In the genomic region with DNA sequence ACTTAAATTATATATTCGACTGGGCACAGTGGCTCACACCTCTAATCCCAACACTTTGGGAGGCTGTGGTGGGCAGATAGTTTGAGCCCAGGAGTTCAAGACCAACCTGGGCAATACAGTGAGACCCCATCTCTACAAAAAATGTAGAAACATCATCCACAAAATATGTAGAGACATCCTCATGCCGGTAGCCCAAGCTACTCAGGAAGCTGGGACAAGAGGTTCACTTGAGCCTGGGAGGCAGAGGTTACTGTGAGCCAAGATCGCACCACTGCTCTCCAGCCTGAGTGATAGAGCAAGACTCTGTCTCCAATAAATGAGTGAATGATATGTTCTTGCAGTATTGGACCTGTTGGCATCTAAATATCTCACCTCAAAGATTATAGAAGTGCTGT, we compare ENCODE assay signal across 12 cellular contexts. TPM values are rescaled to one million over a fixed set of nuclear protein-coding genes. Genes with fewer than 3 reads are reported as not detected.
A peak's percentile ranks its signal among the peaks of the same experiment; 100 is the strongest.
DNase-seq lines count a peak whose midpoint lies in the region; ATAC-seq, FAIRE-seq and TF ChIP-seq lines count a peak whose summit lies in the region.
"Had no signal": no experiment of that assay in that cellular context is flagged by ENCODE, and none has a peak within 500 bp of the region (broad histone marks: within the 10 kb centered on the region; RNA-seq: fewer than 3 reads in every experiment).

No MANE protein-coding gene starts in this region.

- dilution Hi-C loops in mammary epithelial cell (cut with HindIII; ENCODE audit: low sequenced_read_pairs) = no loop called here

- H4K20me1 ChIP-seq in HCT116 (ENCODE audit: insufficient read depth) = no peaks in the 10 kb centered on the region
- H4K20me1 ChIP-seq in mammary epithelial cell (ENCODE audit: insufficient read depth, low read length) = no peaks in the 10 kb centered on the region

- BruUV-seq in HCT116 (replicated peaks; lab: Mats Ljungman, UMichigan) (no TSS peak), mammary epithelial cell (replicated peaks; lab: Mats Ljungman, UMichigan) (no TSS peak)

- RAD21 ChIA-PET in HCT116 (lab: Charles Lee; ENCODE audit: low non-redundant PET in 1 of 2, low total read pairs in 2 of 2, uncharacterized antibody in 2 of 2, unreplicated experiment in 2 of 2) = no interaction called here

- in situ Hi-C loops in mammary epithelial cell (cut with MboI; ENCODE audit: low sequenced_read_pairs in 2 of 2) = no loop called here

- no peaks in the 10 kb centered on the region for H3K36me3 Mint-ChIP-seq in nephron progenitor cell (ENCODE audit: low read depth)

- H3K27ac ChIP-seq in HCT116 (ENCODE audit: low read depth, low read length) (peak overlapping the region; percentile 40; the same call in 1 of the 2 replicates), mammary epithelial cell (ENCODE audit: insufficient read depth, low read depth, low read length) (peak overlapping the region; percentile 66), right lobe of liver (peak overlapping the region; percentile 19 to 77 (median 45)), subcutaneous abdominal adipose tissue (ENCODE audit: low read depth, low read length) (peak overlapping the region; percentile 90)
- H3K27ac ChIP-seq: SK-N-MC had no signal

- POLR2A ChIA-PET in HCT116 (lab: Charles Lee) = no interaction called here

- H3K9me2 ChIP-seq in HCT116 (ENCODE audit: insufficient read depth) = no peaks in the 10 kb centered on the region

- peaks cover 19% of the 10 kb centered on the region for H3K27me3 Mint-ChIP-seq in nephron progenitor cell (ENCODE audit: low read depth, poor library complexity)

- TF ChIP-seq RAD21 in HCT116 (IDR thresholded peaks at IDR 0.05; ENCODE audit: low read depth) = no peak

- no peaks in the 10 kb centered on the region for H3K9me3 ChIP-seq in HCT116 (ENCODE audit: control insufficient read depth in 1 of 2, insufficient read depth in 1 of 2, low read depth in 1 of 2, low read length in 2 of 2)
- H3K9me3 ChIP-seq in mammary epithelial cell (replicated peaks; ENCODE audit: insufficient read depth, low read length) = no peaks in the 10 kb centered on the region
- H3K9me3 ChIP-seq in right lobe of liver = no peaks in the 10 kb centered on the region
- H3K9me3 ChIP-seq in subcutaneous abdominal adipose tissue (ENCODE audit: control insufficient read depth in 5 of 5, low read length in 5 of 5) = no peaks in the 10 kb centered on the region

- no peak overlapping the region for H3K27ac Mint-ChIP-seq in nephron progenitor cell
- H3K27ac Mint-ChIP-seq: activated CD8-positive, alpha-beta T cell treated with anti-CD3 and anti-CD28 coated beads, Interleukin-2, amount 10 ng/mL, durations not matched to agents 7 days and 5 days had no signal

- no peak for TF ChIP-seq POLR2A in HCT116 (IDR thresholded peaks at IDR 0.05; ENCODE audit: borderline replicate concordance, extremely low read depth, insufficient read depth, insufficient read length)
- TF ChIP-seq POLR2A in right lobe of liver (IDR thresholded peaks at IDR 0.05) = no peak

- peaks cover 11% of the 10 kb centered on the region for H3K9me3 Mint-ChIP-seq in nephron progenitor cell

- no peak for FAIRE-seq in GM19239 (lab: Jason Lieb, UNC)

- H3K79me2 ChIP-seq in HCT116 (ENCODE audit: insufficient read depth, low read length) (no peaks in the 10 kb centered on the region), mammary epithelial cell (ENCODE audit: insufficient read depth, low read length) (no peaks in the 10 kb centered on the region)

- ATAC-seq in HCT116 (no peak; the same call in 1 of the 2 replicates), right lobe of liver (peak; percentile 8 to 37 (median 32)), GM18861 (IDR thresholded peaks at IDR 0.05; ENCODE audit: unreplicated experiment) (no peak)
- ATAC-seq: activated CD8-positive, alpha-beta T cell treated with anti-CD3 and anti-CD28 coated beads, Interleukin-2, amount 10 ng/mL, durations not matched to agents 7 days and 5 days had no signal

- intact Hi-C loops in HCT116 (cut with micrococcal nuclease) (no loop called here), mammary epithelial cell (cut with micrococcal nuclease) (loop anchor here (5.0 kb wide), 1 partner anchor 483 kb away; a partner anchor contains a TSS), right lobe of liver (cut with DNase I) (no loop called here)

- H3K27me3 ChIP-seq in HCT116 (ENCODE audit: insufficient read depth, low read length) (no peaks in the 10 kb centered on the region), mammary epithelial cell (ENCODE audit: insufficient read depth, low read length) (no peaks in the 10 kb centered on the region), right lobe of liver (no peaks in the 10 kb centered on the region), subcutaneous abdominal adipose tissue (ENCODE audit: control insufficient read depth in 5 of 5, insufficient read depth in 4 of 5, low read length in 5 of 5) (no peaks in the 10 kb centered on the region)

- no peak overlapping the region for H2AFZ ChIP-seq in HCT116 (ENCODE audit: low read depth, low read length, poor library complexity, severe bottlenecking)
- peak overlapping the region; percentile 69 for H2AFZ ChIP-seq in mammary epithelial cell (ENCODE audit: low read depth, low read length)

- no peaks in the 10 kb centered on the region for H3K36me3 ChIP-seq in HCT116 (ENCODE audit: control insufficient read depth in 1 of 2, insufficient read depth in 2 of 2, low read length in 2 of 2)
- no peaks in the 10 kb centered on the region for H3K36me3 ChIP-seq in mammary epithelial cell (ENCODE audit: insufficient read depth, low read length)
- no peaks in the 10 kb centered on the region for H3K36me3 ChIP-seq in right lobe of liver
- no peaks in the 10 kb centered on the region for H3K36me3 ChIP-seq in subcutaneous abdominal adipose tissue (ENCODE audit: control insufficient read depth in 5 of 5, insufficient read depth in 5 of 5, low read length in 5 of 5)

- TF ChIP-seq CTCF in HCT116 (IDR thresholded peaks at IDR 0.05 in 2 of 3, conservative IDR thresholded peaks at IDR 0.05 in 1 of 3; ENCODE audit: borderline replicate concordance in 1 of 3, insufficient read depth in 1 of 3, low read depth in 2 of 3, low read length in 2 of 3) = no peak
- TF ChIP-seq CTCF in mammary epithelial cell (conservative IDR thresholded peaks at IDR 0.05 in 1 of 2, IDR thresholded peaks at IDR 0.05 in 1 of 2; ENCODE audit: extremely low read depth in 1 of 2, insufficient read depth in 1 of 2, low read depth in 1 of 2, low read length in 2 of 2) = no peak
- no peak for TF ChIP-seq CTCF in right lobe of liver (IDR thresholded peaks at IDR 0.05)
- TF ChIP-seq CTCF in nephron progenitor cell (IDR thresholded peaks at IDR 0.05) = no peak
- TF ChIP-seq CTCF in GM20000 (IDR thresholded peaks at IDR 0.05; ENCODE audit: extremely low read depth, missing control alignments) = no peak

- CTCF ChIA-PET in HCT116 (lab: Charles Lee) = no interaction called here
- CTCF ChIA-PET in mammary epithelial cell (lab: Charles Lee; ENCODE audit: low non-redundant PET) = no interaction called here

- no peak overlapping the region for H3K4me3 Mint-ChIP-seq in nephron progenitor cell
- H3K4me3 Mint-ChIP-seq: activated CD8-positive, alpha-beta T cell treated with anti-CD3 and anti-CD28 coated beads, Interleukin-2, amount 10 ng/mL, durations not matched to agents 7 days and 5 days had no signal

- H3K4me2 ChIP-seq in HCT116 (ENCODE audit: low read length) (peak overlapping the region; percentile 39; the same call in 1 of the 2 replicates), mammary epithelial cell (ENCODE audit: insufficient read depth, low read depth, low read length) (peak overlapping the region; percentile 50)

- DNase-seq in HCT116 (ENCODE audit: low read depth, low spot score) = no peak
- no peak for DNase-seq in mammary epithelial cell
- DNase-seq in right lobe of liver = no peak
- no peak for DNase-seq in nephron progenitor cell
- no peak for DNase-seq in GM20000 (ENCODE audit: low spot score)
- no peak for DNase-seq in GM19239 (ENCODE audit: insufficient read length, low spot score)
- DNase-seq: activated CD8-positive, alpha-beta T cell treated with anti-CD3 and anti-CD28 coated beads, Interleukin-2, amount 10 ng/mL, durations not matched to agents 7 days and 5 days; DMS153; stimulated activated CD4-positive, alpha-beta T cell treated with anti-CD3 and anti-CD28 coated beads, Interleukin-4, amount 100 ng/mL, for 1 hour had no signal

- H3K4me1 Mint-ChIP-seq in nephron progenitor cell = peaks cover 28% of the 10 kb centered on the region

- H3K4me3 ChIP-seq in HCT116 (replicated peaks in 1 of 2; ENCODE audit: low read depth in 1 of 2, low read length in 2 of 2) = no peak overlapping the region
- no peak overlapping the region for H3K4me3 ChIP-seq in mammary epithelial cell (replicated peaks in 1 of 3; ENCODE audit: insufficient read depth in 1 of 3, low read depth in 2 of 3, low read length in 3 of 3)
- no peak overlapping the region for H3K4me3 ChIP-seq in right lobe of liver
- H3K4me3 ChIP-seq in subcutaneous abdominal adipose tissue (ENCODE audit: low read depth in 1 of 5, low read length in 5 of 5) = no peak overlapping the region
- H3K4me3 ChIP-seq: SK-N-MC had no signal

- H3K9ac ChIP-seq in HCT116 (ENCODE audit: low read length) = no peak overlapping the region
- H3K9ac ChIP-seq in mammary epithelial cell (ENCODE audit: insufficient read depth, low read length) = no peak overlapping the region
- H3K9ac ChIP-seq in subcutaneous abdominal adipose tissue (ENCODE audit: low read length in 5 of 5) = peak overlapping the region in 1 of 5 donors; percentile 48

- 0% methylated on average over 2 of the region's 3 CpGs for WGBS in mammary epithelial cell (ENCODE audit: low coverage, missing lambda C conversion rate)
- 42% methylated on average over 1 of the region's 3 CpGs for WGBS in right lobe of liver (ENCODE audit: insufficient coverage, low coverage, low lambda C conversion rate, missing lambda C conversion rate)

- H3K4me1 ChIP-seq in HCT116 (ENCODE audit: control insufficient read depth in 1 of 2, insufficient read depth in 2 of 2, low read length in 2 of 2) (peaks cover 27 to 34% of the 10 kb centered on the region in 2 experiments), mammary epithelial cell (ENCODE audit: insufficient read depth, low read length) (peaks cover 47% of the 10 kb centered on the region), right lobe of liver (peaks cover 4 to 69% (median 34%) of the 10 kb centered on the region in 4 donors), subcutaneous abdominal adipose tissue (ENCODE audit: control insufficient read depth in 5 of 5, insufficient read depth in 5 of 5, low read length in 5 of 5) (peaks cover 6 to 60% (median 44%) of the 10 kb centered on the region in 5 donors)

TF ChIP-seq in HCT116, 20 proteins besides CTCF, POLR2A, EP300 and RAD21 (continues in another document):
- no peak for TF ChIP-seq SRF (IDR thresholded peaks at IDR 0.05; ENCODE audit: low read depth)
- TF ChIP-seq ZFX (IDR thresholded peaks at IDR 0.05) = no peak
- no peak for TF ChIP-seq EZH2 (IDR thresholded peaks at IDR 0.05)
- no peak for TF ChIP-seq JUND (IDR thresholded peaks at IDR 0.05)

RNA-seq across cellular contexts. Expression of a gene that starts 22.6 kb away (rescaled TPM):
- 9.1 TPM for total RNA-seq in HCT116 (2021; ENCODE audit: unreplicated experiment)
- polyA plus RNA-seq in HCT116 (2012) = 4.3 and 6.5 TPM in 2 replicates
- total RNA-seq in mammary epithelial cell = 10 to 100 TPM; 15.0 to 43.5 TPM
- polyA plus RNA-seq in mammary epithelial cell = 12.9 TPM
- polyA minus RNA-seq in mammary epithelial cell = 27.8 TPM
- 10 to 100 TPM; 51.2 to 95.0 (median 58.4) TPM for total RNA-seq in right lobe of liver
- total RNA-seq: activated CD8-positive, alpha-beta T cell treated with anti-CD3 and anti-CD28 coated beads, Interleukin-2, amount 10 ng/mL, durations not matched to agents 7 days and 5 days had no signal

Comparison
In these comparisons a context has a peak if more than half of its experiments do, and no peak if none do; other contexts are left out.
1. ATAC-seq: peak in right lobe of liver (4 of 4); none in HCT116 (single experiment) and GM18861 (single experiment).
2. H3K27ac ChIP-seq: peak in every context shown above with its lines; median percentile 90 in subcutaneous abdominal adipose tissue; 66 in mammary epithelial cell; 45 in right lobe of liver; 40 in HCT116.